33 cellular contexts compared by ENCODE assay signal in the genomic region with DNA sequence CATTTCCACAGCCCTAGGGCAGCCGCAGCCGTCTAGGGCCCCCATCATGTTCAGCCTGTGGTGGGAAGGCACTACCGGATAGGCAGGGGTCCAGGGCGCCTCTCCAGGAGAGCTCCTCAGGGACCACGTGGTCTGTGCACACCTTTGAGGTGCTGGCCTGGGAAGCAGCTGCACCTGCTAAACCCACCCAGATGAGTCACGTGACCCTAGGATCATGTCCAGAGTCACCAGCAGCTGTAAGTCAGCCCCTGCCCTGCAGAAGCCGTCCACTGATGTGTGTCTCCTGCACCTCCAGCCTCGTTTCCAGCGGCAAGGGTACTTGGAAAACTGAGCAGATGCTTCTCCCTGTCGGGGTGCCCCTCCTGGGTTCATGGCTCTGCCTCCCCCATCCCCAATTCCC.
"Had no signal": no experiment of that assay in that cellular context is flagged by ENCODE, and none has a peak within 500 bp of the region (broad histone marks: within the 10 kb centered on the region; RNA-seq: fewer than 3 reads in every experiment).

No MANE protein-coding gene starts in this region.

- H3K4me1 Mint-ChIP-seq: activated CD8-positive, alpha-beta memory T cell treated with anti-CD3 and anti-CD28 coated beads, Interleukin-2, amount 10 ng/mL, durations not matched to agents 7 days and 5 days; activated naive CD4-positive, alpha-beta T cell treated with anti-CD3 and anti-CD28 coated beads, Interleukin-2, amount 50 U/mL, for 24 hours; activated naive CD8-positive, alpha-beta T cell treated with anti-CD3 and anti-CD28 coated beads for 36 hours; activated naive CD8-positive, alpha-beta T cell treated with anti-CD3 and anti-CD28 coated beads, Interleukin-2, amount 50 U/mL, for 24 hours had no signal

- DNase-seq: activated CD4-positive, alpha-beta memory T cell treated with anti-CD3 and anti-CD28 coated beads for 36 hours; activated CD4-positive, alpha-beta T cell treated with anti-CD3 and anti-CD28 coated beads for 1 hour; activated CD4-positive, alpha-beta T cell treated with anti-CD3 and anti-CD28 coated beads for 4 hours; activated CD4-positive, CD25-positive, alpha-beta regulatory T cell; activated CD8-positive, alpha-beta memory T cell treated with anti-CD3 and anti-CD28 coated beads, Interleukin-2, amount 10 ng/mL, durations not matched to agents 7 days and 5 days; activated CD8-positive, alpha-beta memory T cell treated with anti-CD3 and anti-CD28 coated beads, Interleukin-2, amount 50 U/mL, for 4 hours; activated CD8-positive, alpha-beta T cell treated with anti-CD3 and anti-CD28 coated beads, Interleukin-2, amount 10 ng/mL, durations not matched to agents 7 days and 5 days; activated effector memory CD4-positive, alpha-beta T cell treated with anti-CD3 and anti-CD28 coated beads, Interleukin-2, amount 50 U/mL, for 16 hours; activated naive CD4-positive, alpha-beta T cell treated with anti-CD3 and anti-CD28 coated beads for 36 hours; activated naive CD8-positive, alpha-beta T cell treated with anti-CD3 and anti-CD28 coated beads for 36 hours; activated naive CD8-positive, alpha-beta T cell treated with anti-CD3 and anti-CD28 coated beads, Interleukin-2, amount 50 U/mL, for 24 hours; activated T-cell treated with anti-CD3 and anti-CD28 coated beads, Interleukin-2, amount 50 U/mL, for 1 hour; activated T-cell treated with anti-CD3 and anti-CD28 coated beads, Interleukin-2, amount 50 U/mL, for 48 hours; adrenal gland; amygdala; aorta; body of pancreas; caudate nucleus; cortex of kidney; dermis blood vessel endothelial cell; effector CD4-positive, alpha-beta T cell; effector memory CD8-positive, alpha-beta T cell; erythroblast; foreskin keratinocyte; gastrocnemius medialis; glutamatergic neuron; heart left ventricle; T-helper 2 cell had no signal

- H3K27ac Mint-ChIP-seq: activated CD4-positive, alpha-beta memory T cell treated with anti-CD3 and anti-CD28 coated beads for 36 hours; activated CD8-positive, alpha-beta memory T cell treated with anti-CD3 and anti-CD28 coated beads, Interleukin-2, amount 10 ng/mL, durations not matched to agents 7 days and 5 days; activated CD8-positive, alpha-beta T cell treated with anti-CD3 and anti-CD28 coated beads, Interleukin-2, amount 10 ng/mL, durations not matched to agents 7 days and 5 days; activated naive CD4-positive, alpha-beta T cell treated with anti-CD3 and anti-CD28 coated beads for 36 hours; activated naive CD4-positive, alpha-beta T cell treated with anti-CD3 and anti-CD28 coated beads, Interleukin-2, amount 50 U/mL, for 24 hours; activated naive CD8-positive, alpha-beta T cell treated with anti-CD3 and anti-CD28 coated beads for 36 hours; activated naive CD8-positive, alpha-beta T cell treated with anti-CD3 and anti-CD28 coated beads, Interleukin-2, amount 50 U/mL, for 24 hours; activated T-helper 1 cell treated with anti-CD3 and anti-CD28 coated beads, Interleukin-12 subunit alpha, Interleukin-12 subunit beta, Interleukin-2, Interleukin-4 antibody, amounts not matched to agents 30 ng/mL and 10 ng/mL and 1 ng/mL, durations not matched to agents 14 hours and 24 hours and 36 hours; activated T-helper 2 cell treated with anti-CD3 and anti-CD28 coated beads, Interferon-gamma antibody, Interleukin-2, Interleukin-4, amounts not matched to agents 10 μg/mL and 5 μg/mL and 100 μg/mL, durations not matched to agents 14 hours and 24 hours and 36 hours; effector memory CD8-positive, alpha-beta T cell had no signal

- FAIRE-seq: colon had no signal

- ATAC-seq: activated CD8-positive, alpha-beta memory T cell treated with anti-CD3 and anti-CD28 coated beads, Interleukin-2, amount 10 ng/mL, durations not matched to agents 7 days and 5 days; activated CD8-positive, alpha-beta T cell treated with anti-CD3 and anti-CD28 coated beads, Interleukin-2, amount 10 ng/mL, durations not matched to agents 7 days and 5 days; activated naive CD8-positive, alpha-beta T cell treated with anti-CD3 and anti-CD28 coated beads, Interleukin-2, amount 50 U/mL, for 24 hours; body of pancreas; effector memory CD8-positive, alpha-beta T cell; foreskin keratinocyte; gastrocnemius medialis; heart left ventricle had no signal

- H3K27ac ChIP-seq: adrenal gland, body of pancreas, esophagus muscularis mucosa, foreskin keratinocyte, gastrocnemius medialis, heart left ventricle had no signal

- H3K36me3 Mint-ChIP-seq: activated CD4-positive, alpha-beta memory T cell treated with anti-CD3 and anti-CD28 coated beads for 36 hours; activated CD8-positive, alpha-beta memory T cell treated with anti-CD3 and anti-CD28 coated beads, Interleukin-2, amount 10 ng/mL, durations not matched to agents 7 days and 5 days; activated naive CD4-positive, alpha-beta T cell treated with anti-CD3 and anti-CD28 coated beads, Interleukin-2, amount 50 U/mL, for 24 hours; activated naive CD8-positive, alpha-beta T cell treated with anti-CD3 and anti-CD28 coated beads for 36 hours had no signal

- H3K36me3 ChIP-seq: adrenal gland, esophagus muscularis mucosa, gastrocnemius medialis, heart left ventricle had no signal

- H3K4me1 ChIP-seq: adrenal gland, foreskin keratinocyte, gastrocnemius medialis had no signal

- H3K9me3 ChIP-seq: adrenal gland, body of pancreas, esophagus muscularis mucosa, gastrocnemius medialis, heart left ventricle had no signal

- H3K4me3 ChIP-seq: adrenal gland, body of pancreas, esophagus muscularis mucosa, gastrocnemius medialis, heart left ventricle had no signal

- H3K4me3 Mint-ChIP-seq: activated CD4-positive, alpha-beta memory T cell treated with anti-CD3 and anti-CD28 coated beads for 36 hours; activated CD8-positive, alpha-beta memory T cell treated with anti-CD3 and anti-CD28 coated beads, Interleukin-2, amount 10 ng/mL, durations not matched to agents 7 days and 5 days; activated CD8-positive, alpha-beta T cell treated with anti-CD3 and anti-CD28 coated beads, Interleukin-2, amount 10 ng/mL, durations not matched to agents 7 days and 5 days; activated naive CD4-positive, alpha-beta T cell treated with anti-CD3 and anti-CD28 coated beads for 36 hours; activated naive CD4-positive, alpha-beta T cell treated with anti-CD3 and anti-CD28 coated beads, Interleukin-2, amount 50 U/mL, for 24 hours; activated naive CD8-positive, alpha-beta T cell treated with anti-CD3 and anti-CD28 coated beads for 36 hours; activated naive CD8-positive, alpha-beta T cell treated with anti-CD3 and anti-CD28 coated beads, Interleukin-2, amount 50 U/mL, for 24 hours; activated T-helper 1 cell treated with anti-CD3 and anti-CD28 coated beads, Interleukin-12 subunit alpha, Interleukin-12 subunit beta, Interleukin-2, Interleukin-4 antibody, amounts not matched to agents 30 ng/mL and 10 ng/mL and 1 ng/mL, durations not matched to agents 14 hours and 24 hours and 36 hours; effector memory CD8-positive, alpha-beta T cell had no signal

- H3K27me3 ChIP-seq: adrenal gland, body of pancreas, foreskin keratinocyte, gastrocnemius medialis had no signal

- H3K9me3 Mint-ChIP-seq: activated CD4-positive, alpha-beta memory T cell treated with anti-CD3 and anti-CD28 coated beads for 36 hours; activated naive CD4-positive, alpha-beta T cell treated with anti-CD3 and anti-CD28 coated beads for 36 hours; activated naive CD4-positive, alpha-beta T cell treated with anti-CD3 and anti-CD28 coated beads, Interleukin-2, amount 50 U/mL, for 24 hours; activated naive CD8-positive, alpha-beta T cell treated with anti-CD3 and anti-CD28 coated beads for 36 hours; activated T-helper 1 cell treated with anti-CD3 and anti-CD28 coated beads, Interleukin-12 subunit alpha, Interleukin-12 subunit beta, Interleukin-2, Interleukin-4 antibody, amounts not matched to agents 30 ng/mL and 10 ng/mL and 1 ng/mL, durations not matched to agents 14 hours and 24 hours and 36 hours; effector memory CD8-positive, alpha-beta T cell had no signal
